In genomic region chr10:9645404-9645803, GRCh38 we compare ENCODE assay signal across 35 cellular contexts.
"Had no signal": no experiment of that assay in that cellular context is flagged by ENCODE, and none has a peak within 500 bp of the region (broad histone marks: within the 10 kb centered on the region; RNA-seq: fewer than 3 reads in every experiment).

No MANE protein-coding gene starts in this region.

- H3K4me3 ChIP-seq: MG63 had no signal

- H3K36me3 ChIP-seq: MG63 had no signal

- H3K27me3 ChIP-seq: MG63 had no signal

- DNase-seq: Karpas-422, Kasumi-1, MG63, MM.1S, MV-4-11, NCI-H1048, NCI-H1092, NCI-H1092 treated with DMSO at 0.1 percent for 48 hours, NCI-H1105, NCI-H1105 treated with DMSO at 0.1 percent for 48 hours, NCI-H1417, NCI-H1417 treated with DMSO at 0.1 percent for 48 hours, NCI-H1436, NCI-H1436 treated with DMSO at 0.1 percent for 48 hours, NCI-H146, NCI-H1694, NCI-H1694 treated with DMSO at 0.1 percent for 48 hours, NCI-H187, NCI-H187 treated with DMSO at 0.1 percent for 48 hours, NCI-H1930, NCI-H2029, NCI-H2029 treated with DMSO at 0.1 percent for 48 hours, NCI-H2081, NCI-H2081 treated with DMSO at 0.1 percent for 48 hours, NCI-H2107, NCI-H2171, NCI-H2171 treated with DMSO at 0.1 percent for 48 hours, NCI-H2227 treated with DMSO at 0.1 percent for 48 hours, NCI-H226, NCI-H345, NCI-H446, NCI-H446 treated with DMSO at 0.1 percent for 48 hours, NCI-H510A, NCI-H510A treated with DMSO at 0.1 percent for 48 hours, NCI-H524 had no signal
